ENCODE assay signal across 1 cellular context in the genomic region with DNA sequence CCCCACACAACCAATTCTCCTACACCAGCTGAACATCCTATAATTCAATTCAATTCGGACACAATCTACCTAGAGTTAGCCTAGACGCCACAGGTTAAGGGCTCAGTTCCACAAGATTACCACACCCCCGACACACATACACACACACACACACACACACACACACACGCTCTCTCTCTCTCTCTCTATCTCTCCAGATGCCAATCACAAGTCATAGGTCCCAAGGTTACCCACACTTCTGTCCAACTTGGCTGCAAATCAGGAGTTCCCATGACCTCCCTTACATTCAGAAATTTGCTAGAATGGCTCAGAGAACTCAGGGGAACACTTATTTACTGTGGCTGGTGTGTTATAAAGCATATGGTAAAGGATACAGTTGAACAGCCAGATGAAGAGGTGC.
TF ChIP-seq lines count a peak whose summit lies in the region.

No MANE protein-coding gene starts in this region.

TF ChIP-seq in A549, 52 proteins besides CTCF, POLR2A, EP300 and RAD21 (continued from another document):
- TF ChIP-seq BHLHE40 (IDR thresholded peaks at IDR 0.05; ENCODE audit: low read depth, low read length) (no peak), HOXB13 (CRISPR knock-in tag; IDR thresholded peaks at IDR 0.05; ENCODE audit: low read depth) (no peak), HDAC2 (IDR thresholded peaks at IDR 0.05) (no peak), CHD4 (IDR thresholded peaks at IDR 0.05; ENCODE audit: borderline replicate concordance) (no peak), SMC3 (IDR thresholded peaks at IDR 0.05) (no peak), FOSB (CRISPR knock-in tag; IDR thresholded peaks at IDR 0.05) (no peak), MAFK (IDR thresholded peaks at IDR 0.05; ENCODE audit: partially characterized antibody) (no peak)
